In genomic region chr13:113157929-113158747, GRCh38 we compare ENCODE assay signal across 15 cellular contexts. TPM values are rescaled to one million over a fixed set of nuclear protein-coding genes. Genes with fewer than 3 reads are reported as not detected.
DNase-seq lines count a peak whose midpoint lies in the region; ATAC-seq lines count a peak whose summit lies in the region.
"Had no signal": no experiment of that assay in that cellular context is flagged by ENCODE, and none has a peak within 500 bp of the region (broad histone marks: within the 10 kb centered on the region; RNA-seq: fewer than 3 reads in every experiment).

Gene PROZ, plus strand, starts transcription at chr13:113158648. Its CDS starts 13 bp downstream, at chr13:113158661.

- peaks cover under 1% of the 10 kb centered on the region for H3K27me3 Mint-ChIP-seq in activated T-cell treated with anti-CD3 and anti-CD28 coated beads, Interleukin-2, amount 50 U/mL, for 24 hours

- no peak within 1 kb of the TSS for H3K27ac Mint-ChIP-seq in activated T-cell treated with anti-CD3 and anti-CD28 coated beads, Interleukin-2, amount 50 U/mL, for 24 hours

- peak; percentile 29 for ATAC-seq in left colon

- H3K9me3 Mint-ChIP-seq in activated T-cell treated with anti-CD3 and anti-CD28 coated beads, Interleukin-2, amount 50 U/mL, for 24 hours, result peaks cover 14% of the 10 kb centered on the region

- peaks cover 24% of the 10 kb centered on the region for H3K4me1 Mint-ChIP-seq in activated T-cell treated with anti-CD3 and anti-CD28 coated beads, Interleukin-2, amount 50 U/mL, for 24 hours (ENCODE audit: low read depth)

- H3K36me3 Mint-ChIP-seq in activated T-cell treated with anti-CD3 and anti-CD28 coated beads, Interleukin-2, amount 50 U/mL, for 24 hours (ENCODE audit: low read depth), result no peaks in the 10 kb centered on the region

- DNase-seq in activated T-cell treated with anti-CD3 and anti-CD28 coated beads, Interleukin-2, amount 50 U/mL, for 24 hours, result peak; percentile 19
- DNase-seq in activated T-cell treated with anti-CD3 and anti-CD28 coated beads, Interleukin-2, amount 50 U/mL, for 1 hour, result no peak
- DNase-seq in NCI-H345 treated with DMSO at 0.1 percent for 48 hours (lab: John Stamatoyannopoulos, UW; ENCODE audit: unreplicated experiment), result peak; percentile 55
- DNase-seq in left colon, result no peak
- no peak for DNase-seq in NCI-H2196 treated with DMSO at 0.1 percent for 48 hours (lab: John Stamatoyannopoulos, UW; ENCODE audit: unreplicated experiment)
- DNase-seq in SKM-1 treated with dmso at 0.1 percent for 144 hours (lab: John Stamatoyannopoulos, UW; ENCODE audit: unreplicated experiment), result no peak
- DNase-seq in stimulated activated naive CD4-positive, alpha-beta T cell (lab: John Stamatoyannopoulos, UW), result no peak
- DNase-seq in RPMI8226, result no peak
- DNase-seq: NCI-H187, NCI-H526 treated with DMSO at 0.1 percent for 48 hours, T-helper 2 cell had no signal

- intact Hi-C loops in left colon (cut with DNase I, micrococcal nuclease), result no loop called here

- H3K4me3 Mint-ChIP-seq in activated T-cell treated with anti-CD3 and anti-CD28 coated beads, Interleukin-2, amount 50 U/mL, for 24 hours, result no peak within 1 kb of the TSS
- H3K4me3 Mint-ChIP-seq: neural crest cell had no signal

RNA-seq across cellular contexts. Expression of gene PROZ, which starts in this region (rescaled TPM):
- not detected for total RNA-seq in left colon
- total RNA-seq: ascending aorta, H4, neural crest cell, right atrium auricular region had no signal

Comparison
In these comparisons a context has a peak if more than half of its experiments do, and no peak if none do; other contexts are left out.
1. DNase-seq: peak in activated T-cell treated with anti-CD3 and anti-CD28 coated beads, Interleukin-2, amount 50 U/mL, for 24 hours (single experiment) and NCI-H345 treated with DMSO at 0.1 percent for 48 hours (single experiment); none in activated T-cell treated with anti-CD3 and anti-CD28 coated beads, Interleukin-2, amount 50 U/mL, for 1 hour (single experiment), left colon (0 of 2), NCI-H2196 treated with DMSO at 0.1 percent for 48 hours (single experiment), SKM-1 treated with dmso at 0.1 percent for 144 hours (single experiment), stimulated activated naive CD4-positive, alpha-beta T cell (0 of 6) and RPMI8226 (single experiment).
2. Peak in ATAC-seq in left colon; RNA of the gene not detected or under 1 TPM.